1 cellular context compared by ENCODE assay signal in the genomic region with DNA sequence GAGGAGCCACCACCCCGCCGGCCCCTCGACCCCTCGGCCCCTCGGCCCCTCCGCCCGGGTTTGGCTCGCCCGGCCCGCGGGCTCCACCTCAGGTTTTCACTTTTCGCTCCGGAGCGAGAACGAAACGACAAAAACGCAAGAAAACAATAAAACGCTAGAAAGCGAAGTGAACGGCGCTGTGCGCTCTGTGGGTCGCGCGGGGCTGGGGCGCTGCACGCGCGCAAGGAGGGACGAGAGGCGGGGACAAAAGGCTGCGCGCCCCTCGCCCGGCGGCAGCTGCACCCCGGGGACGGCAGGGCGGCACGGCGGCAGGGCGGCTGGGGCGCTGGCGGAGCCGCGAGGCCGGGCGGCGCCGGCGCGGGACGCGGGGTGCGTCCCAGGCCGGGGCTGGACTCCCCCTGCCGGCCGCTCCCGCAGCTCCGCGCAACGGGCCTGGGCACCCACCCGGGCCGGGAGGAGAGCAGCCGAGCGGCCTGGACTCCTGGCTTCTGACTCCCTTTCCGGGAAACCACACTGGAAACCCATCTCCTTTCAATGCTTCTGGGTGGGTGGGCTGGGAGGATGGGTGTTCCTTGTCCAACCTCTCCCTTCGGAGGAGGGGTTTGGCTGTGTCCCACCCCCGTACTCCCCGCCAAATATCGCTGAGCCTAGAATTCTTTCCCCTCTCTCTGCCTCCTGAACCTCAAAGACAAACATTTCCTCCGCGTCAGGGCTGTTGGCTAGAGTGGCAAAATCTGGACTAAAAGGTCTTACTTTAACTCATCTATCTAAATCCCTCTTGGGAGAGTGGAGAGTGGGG.
A peak's percentile ranks its signal among the peaks of the same experiment; 100 is the strongest.
TF ChIP-seq lines count a peak whose summit lies in the region.

No MANE protein-coding gene starts in this region.

TF ChIP-seq in H1, 55 proteins besides CTCF, POLR2A, EP300 and RAD21:
- TF ChIP-seq MAX (IDR thresholded peaks at IDR 0.05) = no peak
- peak; percentile 6 for TF ChIP-seq RNF2 (IDR thresholded peaks at IDR 0.05; ENCODE audit: borderline replicate concordance, low read depth, low read length, missing control alignments, poor library complexity, severe bottlenecking)
- TF ChIP-seq, protein P1, sequence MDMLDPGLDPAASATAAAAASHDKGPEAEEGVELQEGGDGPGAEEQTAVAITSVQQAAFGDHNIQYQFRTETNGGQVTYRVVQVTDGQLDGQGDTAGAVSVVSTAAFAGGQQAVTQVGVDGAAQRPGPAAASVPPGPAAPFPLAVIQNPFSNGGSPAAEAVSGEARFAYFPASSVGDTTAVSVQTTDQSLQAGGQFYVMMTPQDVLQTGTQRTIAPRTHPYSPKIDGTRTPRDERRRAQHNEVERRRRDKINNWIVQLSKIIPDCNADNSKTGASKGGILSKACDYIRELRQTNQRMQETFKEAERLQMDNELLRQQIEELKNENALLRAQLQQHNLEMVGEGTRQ (IDR thresholded peaks at IDR 0.05; ENCODE audit: low read length) = no peak
